Comparison of ENCODE assay signal across 1 cellular context in the genomic region with DNA sequence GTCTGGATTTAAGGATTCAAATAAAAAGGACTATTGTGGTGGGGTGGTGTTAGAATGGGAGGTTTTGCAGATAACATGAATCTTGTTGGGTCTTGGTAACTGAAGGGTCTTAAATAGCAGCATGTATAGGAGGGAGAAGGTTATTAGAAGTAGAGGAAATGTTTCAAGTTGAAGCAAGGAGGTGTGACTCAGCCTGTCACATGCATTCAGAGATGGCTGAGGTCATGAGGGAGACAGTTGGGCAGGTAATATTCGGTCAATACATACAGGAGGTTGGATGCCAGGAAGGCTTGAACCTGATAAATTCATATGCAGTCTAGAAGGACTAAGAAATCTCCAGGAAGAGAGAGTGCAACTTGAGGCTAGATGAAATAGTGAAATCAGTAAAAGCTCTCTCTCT.
TF ChIP-seq lines count a peak whose summit lies in the region.

No MANE protein-coding gene starts in this region.

TF ChIP-seq in WTC11, 78 proteins besides CTCF, POLR2A, EP300 and RAD21 (continued from another document):
- TF ChIP-seq, protein P1, sequence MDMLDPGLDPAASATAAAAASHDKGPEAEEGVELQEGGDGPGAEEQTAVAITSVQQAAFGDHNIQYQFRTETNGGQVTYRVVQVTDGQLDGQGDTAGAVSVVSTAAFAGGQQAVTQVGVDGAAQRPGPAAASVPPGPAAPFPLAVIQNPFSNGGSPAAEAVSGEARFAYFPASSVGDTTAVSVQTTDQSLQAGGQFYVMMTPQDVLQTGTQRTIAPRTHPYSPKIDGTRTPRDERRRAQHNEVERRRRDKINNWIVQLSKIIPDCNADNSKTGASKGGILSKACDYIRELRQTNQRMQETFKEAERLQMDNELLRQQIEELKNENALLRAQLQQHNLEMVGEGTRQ (CRISPR knock-in tag; IDR thresholded peaks at IDR 0.05) = no peak
- no peak for TF ChIP-seq ATF3 (CRISPR knock-in tag; conservative IDR thresholded peaks at IDR 0.05)
- TF ChIP-seq MXD4 (CRISPR knock-in tag; IDR thresholded peaks at IDR 0.05; ENCODE audit: borderline replicate concordance) = no peak
- no peak for TF ChIP-seq NR1H2 (CRISPR knock-in tag; IDR thresholded peaks at IDR 0.05)
- TF ChIP-seq E2F5 (CRISPR knock-in tag; IDR thresholded peaks at IDR 0.05) = no peak
- no peak for TF ChIP-seq ZNF416 (CRISPR knock-in tag; IDR thresholded peaks at IDR 0.05)
- TF ChIP-seq ZNF396 (CRISPR knock-in tag; IDR thresholded peaks at IDR 0.05; ENCODE audit: borderline replicate concordance) = no peak
- TF ChIP-seq, protein P2, sequence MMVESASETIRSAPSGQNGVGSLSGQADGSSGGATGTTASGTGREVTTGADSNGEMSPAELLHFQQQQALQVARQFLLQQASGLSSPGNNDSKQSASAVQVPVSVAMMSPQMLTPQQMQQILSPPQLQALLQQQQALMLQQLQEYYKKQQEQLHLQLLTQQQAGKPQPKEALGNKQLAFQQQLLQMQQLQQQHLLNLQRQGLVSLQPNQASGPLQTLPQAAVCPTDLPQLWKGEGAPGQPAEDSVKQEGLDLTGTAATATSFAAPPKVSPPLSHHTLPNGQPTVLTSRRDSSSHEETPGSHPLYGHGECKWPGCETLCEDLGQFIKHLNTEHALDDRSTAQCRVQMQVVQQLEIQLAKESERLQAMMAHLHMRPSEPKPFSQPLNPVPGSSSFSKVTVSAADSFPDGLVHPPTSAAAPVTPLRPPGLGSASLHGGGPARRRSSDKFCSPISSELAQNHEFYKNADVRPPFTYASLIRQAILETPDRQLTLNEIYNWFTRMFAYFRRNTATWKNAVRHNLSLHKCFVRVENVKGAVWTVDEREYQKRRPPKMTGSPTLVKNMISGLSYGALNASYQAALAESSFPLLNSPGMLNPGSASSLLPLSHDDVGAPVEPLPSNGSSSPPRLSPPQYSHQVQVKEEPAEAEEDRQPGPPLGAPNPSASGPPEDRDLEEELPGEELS (CRISPR knock-in tag; IDR thresholded peaks at IDR 0.05) = no peak
- TF ChIP-seq STAT6 (CRISPR knock-in tag; conservative IDR thresholded peaks at IDR 0.05; ENCODE audit: low read depth) = no peak
TF ChIP-seq in WTC11: peak in this region for 0.
